ENCODE assay signal across 8 cellular contexts in the genomic region with DNA sequence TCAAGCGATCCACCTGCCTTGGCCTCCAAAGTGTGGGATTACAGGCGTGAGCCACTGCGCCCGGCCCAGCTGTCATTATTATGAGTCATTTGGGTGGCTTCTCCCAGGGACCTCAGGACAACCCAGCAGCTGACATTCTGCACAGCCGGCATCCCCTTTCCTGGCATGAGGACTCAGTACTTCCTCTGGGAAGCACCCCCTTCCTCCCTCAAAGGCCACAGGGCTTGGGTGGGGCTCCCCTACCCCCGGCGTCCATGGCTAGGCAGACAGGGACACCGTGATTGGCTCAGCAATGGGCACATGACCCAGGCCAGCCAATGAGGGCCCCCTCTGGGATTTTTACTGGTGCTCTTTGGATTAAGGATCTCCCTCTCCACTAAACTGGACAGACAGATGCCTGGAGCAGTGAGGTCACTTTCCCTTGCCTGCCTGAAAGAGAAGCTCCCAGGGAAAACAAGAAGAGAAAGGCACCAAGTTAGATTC. TPM values are rescaled to one million over a fixed set of nuclear protein-coding genes. Genes with fewer than 3 reads are reported as not detected.
DNase-seq lines count a peak whose midpoint lies in the region; ATAC-seq and TF ChIP-seq lines count a peak whose summit lies in the region.

No MANE protein-coding gene starts in this region.

- peaks cover 36 to 47% of the 10 kb centered on the region in 2 experiments for H3K36me3 ChIP-seq in SK-N-SH (replicated peaks in 1 of 2; ENCODE audit: control insufficient read depth in 1 of 2, insufficient read depth in 2 of 2, low read length in 1 of 2)
- peaks cover 0 to 25% of the 10 kb centered on the region in 2 donors for H3K36me3 ChIP-seq in gastrocnemius medialis
- H3K36me3 ChIP-seq in CD8-positive, alpha-beta T cell (ENCODE audit: insufficient read depth, low read length) = no peaks in the 10 kb centered on the region

- intact Hi-C loops in gastrocnemius medialis (cut with DNase I; ENCODE audit: low total_unique reads) = loop anchor here (2.0 to 10.0 kb wide), 2 partner anchors 49 to 227 kb away; a partner anchor contains a TSS
- intact Hi-C loops in CD8-positive, alpha-beta T cell (cut with DNase I, micrococcal nuclease) = no loop called here

- H3K27me3 ChIP-seq in SK-N-SH (ENCODE audit: insufficient read depth) = no peaks in the 10 kb centered on the region
- H3K27me3 ChIP-seq in gastrocnemius medialis = no peaks in the 10 kb centered on the region
- no peaks in the 10 kb centered on the region for H3K27me3 ChIP-seq in CD8-positive, alpha-beta T cell (ENCODE audit: insufficient read depth, low read length)

- CTCF ChIA-PET in SK-N-SH (lab: Yijun Ruan, JAX) = interaction anchor here (0.7 to 1.4 kb wide), 3 partner anchors 13 to 53 kb away, joined by 3 to 4 read pairs (median 3); no protein-coding TSS in a partner anchor
- CTCF ChIA-PET in GM10248 (lab: Yijun Ruan, JAX) = interaction anchor here (1.4 kb wide), 2 partner anchors 15 to 66 kb away, joined by 3 read pairs; no protein-coding TSS in a partner anchor
- CTCF ChIA-PET in CD8-positive, alpha-beta T cell (lab: Charles Lee) = interaction anchor here (1.1 kb wide), 1 partner anchor 48 kb away, joined by 3 read pairs; no protein-coding TSS in a partner anchor

- H3K9ac ChIP-seq in SK-N-SH = no peak overlapping the region

- TF ChIP-seq CTCF in GM10266 (IDR thresholded peaks at IDR 0.05; ENCODE audit: control insufficient read depth, insufficient read depth, low read depth, missing control alignments) (no peak), SK-N-SH (IDR thresholded peaks at IDR 0.05) (no peak), fibroblast of villous mesenchyme (IDR thresholded peaks at IDR 0.05; ENCODE audit: insufficient read depth, low read depth, low read length) (no peak), gastrocnemius medialis (IDR thresholded peaks at IDR 0.05 in 4 of 5, conservative IDR thresholded peaks at IDR 0.05 in 1 of 5) (no peak), GM10248 (IDR thresholded peaks at IDR 0.05; ENCODE audit: control extremely low read depth, extremely low read depth, low read depth, missing control alignments) (no peak)
- TF ChIP-seq CTCF in CD8-positive, alpha-beta T cell (IDR thresholded peaks at IDR 0.05) = no peak

- H3K27ac Mint-ChIP-seq in CD8-positive, alpha-beta T cell = no peak overlapping the region

- peaks cover 6% of the 10 kb centered on the region for H3K27me3 Mint-ChIP-seq in CD8-positive, alpha-beta T cell (ENCODE audit: low read depth)

- no peak for TF ChIP-seq EP300 in SK-N-SH (IDR thresholded peaks at IDR 0.05; ENCODE audit: borderline replicate concordance in 1 of 2, low read depth in 1 of 2, low read length in 1 of 2)

- peaks cover 13% of the 10 kb centered on the region for H3F3A ChIP-seq in SK-N-SH (replicated peaks; ENCODE audit: insufficient read depth)

- no peaks in the 10 kb centered on the region for H3K36me3 Mint-ChIP-seq in CD8-positive, alpha-beta T cell

- H3K4me2 ChIP-seq in SK-N-SH = peak overlapping the region; percentile 8; the same call in 1 of the 2 replicates

- no peak overlapping the region for H2AFZ ChIP-seq in SK-N-SH (ENCODE audit: low read depth)

- peaks cover 82% of the 10 kb centered on the region for H3K79me2 ChIP-seq in SK-N-SH (ENCODE audit: insufficient read depth)

- POLR2A ChIA-PET in SK-N-SH (lab: Yijun Ruan, JAX) = no interaction called here
- POLR2A ChIA-PET in GM10248 (lab: Yijun Ruan, JAX) = no interaction called here
- POLR2A ChIA-PET in CD8-positive, alpha-beta T cell (lab: Charles Lee) = no interaction called here

- H3K4me3 Mint-ChIP-seq in CD8-positive, alpha-beta T cell = no peak overlapping the region

- ATAC-seq in gastrocnemius medialis (peak; percentile 79 to 88), GM21515 (IDR thresholded peaks at IDR 0.05; ENCODE audit: unreplicated experiment) (no peak)
- ATAC-seq in CD8-positive, alpha-beta T cell = no peak

- H3K4me1 Mint-ChIP-seq in CD8-positive, alpha-beta T cell (ENCODE audit: low read depth) = peaks cover 2% of the 10 kb centered on the region

- H3K4me1 ChIP-seq in SK-N-SH (ENCODE audit: control insufficient read depth in 1 of 2, insufficient read depth in 2 of 2, low read depth in 1 of 2, low read length in 1 of 2) (peaks cover 5 to 20% of the 10 kb centered on the region in 2 experiments; a peak in 1 of 4 replicates), gastrocnemius medialis (peaks cover 17 to 42% of the 10 kb centered on the region in 2 donors)
- H3K4me1 ChIP-seq in CD8-positive, alpha-beta T cell (ENCODE audit: insufficient read depth, low read length) = no peaks in the 10 kb centered on the region

- no peak for TF ChIP-seq RAD21 in SK-N-SH (IDR thresholded peaks at IDR 0.05; ENCODE audit: low read length)

- no peaks in the 10 kb centered on the region for H3K9me2 ChIP-seq in SK-N-SH

- peaks cover 43% of the 10 kb centered on the region for H4K20me1 ChIP-seq in SK-N-SH (ENCODE audit: insufficient read depth)

- H3K27ac ChIP-seq in SK-N-SH (ENCODE audit: low read depth in 2 of 2, low read length in 1 of 2) (no peak overlapping the region), gastrocnemius medialis (peak overlapping the region; percentile 69 to 92 (median 76))
- no peak overlapping the region for H3K27ac ChIP-seq in CD8-positive, alpha-beta T cell (ENCODE audit: low read depth, low read length)

- 60% methylated on average over 5 of the region's 8 CpGs for WGBS in SK-N-SH (ENCODE audit: low lambda C conversion rate)

- TF ChIP-seq POLR2A in gastrocnemius medialis (IDR thresholded peaks at IDR 0.05) = peak in 1 of 2 donors; percentile 29

- peak; percentile 62 for DNase-seq in GM10266 (ENCODE audit: extremely low spot score)
- DNase-seq in SK-N-SH = peak; percentile 71
- peak; percentile 86 for DNase-seq in fibroblast of villous mesenchyme (ENCODE audit: low read depth)
- peak; percentile 68 to 92 for DNase-seq in gastrocnemius medialis
- DNase-seq in NCI-H510A treated with DMSO at 0.1 percent for 48 hours (lab: John Stamatoyannopoulos, UW) = no peak
- no peak for DNase-seq in GM10248 (ENCODE audit: extremely low spot score)
- DNase-seq in CD8-positive, alpha-beta T cell = no peak

- in situ Hi-C loops in gastrocnemius medialis (cut with MboI; ENCODE audit: low sequenced_read_pairs in 4 of 4) = no loop called here

- H3K4me3 ChIP-seq in SK-N-SH (ENCODE audit: low read depth in 2 of 2, low read length in 1 of 2) (no peak overlapping the region), fibroblast of villous mesenchyme (ENCODE audit: low read depth, low read length) (peak overlapping the region; percentile 14), gastrocnemius medialis (no peak overlapping the region)
- H3K4me3 ChIP-seq in CD8-positive, alpha-beta T cell (ENCODE audit: low read depth, low read length) = no peak overlapping the region

- no peaks in the 10 kb centered on the region for H3K9me3 Mint-ChIP-seq in CD8-positive, alpha-beta T cell

- no peaks in the 10 kb centered on the region for H3K9me3 ChIP-seq in SK-N-SH
- no peaks in the 10 kb centered on the region for H3K9me3 ChIP-seq in gastrocnemius medialis
- H3K9me3 ChIP-seq in CD8-positive, alpha-beta T cell (ENCODE audit: low read length) = no peaks in the 10 kb centered on the region

TF ChIP-seq in SK-N-SH, 30 proteins besides CTCF, POLR2A, EP300 and RAD21:
- TF ChIP-seq, protein P1, sequence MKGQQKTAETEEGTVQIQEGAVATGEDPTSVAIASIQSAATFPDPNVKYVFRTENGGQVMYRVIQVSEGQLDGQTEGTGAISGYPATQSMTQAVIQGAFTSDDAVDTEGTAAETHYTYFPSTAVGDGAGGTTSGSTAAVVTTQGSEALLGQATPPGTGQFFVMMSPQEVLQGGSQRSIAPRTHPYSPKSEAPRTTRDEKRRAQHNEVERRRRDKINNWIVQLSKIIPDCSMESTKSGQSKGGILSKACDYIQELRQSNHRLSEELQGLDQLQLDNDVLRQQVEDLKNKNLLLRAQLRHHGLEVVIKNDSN (IDR thresholded peaks at IDR 0.05; ENCODE audit: borderline replicate concordance, low read depth) = peak; percentile 91
- TF ChIP-seq, protein P2, sequence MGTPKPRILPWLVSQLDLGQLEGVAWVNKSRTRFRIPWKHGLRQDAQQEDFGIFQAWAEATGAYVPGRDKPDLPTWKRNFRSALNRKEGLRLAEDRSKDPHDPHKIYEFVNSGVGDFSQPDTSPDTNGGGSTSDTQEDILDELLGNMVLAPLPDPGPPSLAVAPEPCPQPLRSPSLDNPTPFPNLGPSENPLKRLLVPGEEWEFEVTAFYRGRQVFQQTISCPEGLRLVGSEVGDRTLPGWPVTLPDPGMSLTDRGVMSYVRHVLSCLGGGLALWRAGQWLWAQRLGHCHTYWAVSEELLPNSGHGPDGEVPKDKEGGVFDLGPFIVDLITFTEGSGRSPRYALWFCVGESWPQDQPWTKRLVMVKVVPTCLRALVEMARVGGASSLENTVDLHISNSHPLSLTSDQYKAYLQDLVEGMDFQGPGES (IDR thresholded peaks at IDR 0.05; ENCODE audit: low read depth, low read length) = no peak

RNA-seq across cellular contexts. Expression of a gene that starts 6.0 kb away (rescaled TPM):
- 63.9 and 92.4 TPM in 2 replicates for polyA plus RNA-seq in SK-N-SH (2012; rRNA removed)
- polyA plus RNA-seq in SK-N-SH (2012; cell fraction: cytosol; rRNA removed) = 53.5 and 70.6 TPM in 2 replicates
- 95.9 and 113 TPM in 2 replicates for polyA plus RNA-seq in SK-N-SH (2012; cell fraction: nucleus; rRNA removed)
- total RNA-seq in fibroblast of villous mesenchyme = 253 and 312 TPM in 2 replicates
- 100 to 1,000 TPM in 3 of 4 donors, 10 to 100 TPM in 1; 37.7 to 192 (median 149) TPM for total RNA-seq in gastrocnemius medialis
- under 1 TPM in 1 of 2 experiments, not detected in 1; 0.22 TPM for total RNA-seq in CD8-positive, alpha-beta T cell

RNA-seq across cellular contexts. Expression of a gene that starts 35.7 kb away (rescaled TPM):
- 12.7 and 18.9 TPM in 2 replicates for polyA plus RNA-seq in SK-N-SH (2012; rRNA removed)
- 8.5 and 13.1 TPM in 2 replicates for polyA plus RNA-seq in SK-N-SH (2012; cell fraction: cytosol; rRNA removed)
- 25.0 and 27.1 TPM in 2 replicates for polyA plus RNA-seq in SK-N-SH (2012; cell fraction: nucleus; rRNA removed)
- total RNA-seq in fibroblast of villous mesenchyme = 39.7 and 44.5 TPM in 2 replicates
- total RNA-seq in gastrocnemius medialis = 1 to 10 TPM in 1 of 4 donors, under 1 TPM in 1, not detected in 2; 0.55 to 1.6 TPM
- under 1 TPM; 0.79 to 0.86 TPM for total RNA-seq in CD8-positive, alpha-beta T cell

RNA-seq across cellular contexts. Expression of a gene that starts 48.1 kb away (rescaled TPM):
- 0.21 TPM in 1 of 2 replicates, not detected in the other for polyA plus RNA-seq in SK-N-SH (2012; rRNA removed)
- polyA plus RNA-seq in SK-N-SH (2012; cell fraction: cytosol; rRNA removed) = 0.08 and 0.25 TPM in 2 replicates
- polyA plus RNA-seq in SK-N-SH (2012; cell fraction: nucleus; rRNA removed) = 0.41 and 0.66 TPM in 2 replicates
- total RNA-seq in fibroblast of villous mesenchyme (not detected in 2 replicates), gastrocnemius medialis (under 1 TPM in 1 of 4 donors, not detected in 3; 0.47 TPM)
- total RNA-seq in CD8-positive, alpha-beta T cell = not detected

Comparison
In these comparisons a context has a peak if more than half of its experiments do, and no peak if none do; other contexts are left out.
1. DNase-seq: peak in GM10266 (single experiment), SK-N-SH (single experiment), fibroblast of villous mesenchyme (single experiment) and gastrocnemius medialis (2 of 2); none in NCI-H510A treated with DMSO at 0.1 percent for 48 hours (single experiment), GM10248 (single experiment) and CD8-positive, alpha-beta T cell (0 of 7).
2. H3K27ac ChIP-seq: peak in gastrocnemius medialis (4 of 4); none in SK-N-SH (0 of 2) and CD8-positive, alpha-beta T cell (single experiment).
3. ATAC-seq: peak in gastrocnemius medialis (2 of 2); none in GM21515 (single experiment) and CD8-positive, alpha-beta T cell (single experiment).
4. RNA of a gene that starts 6.0 kb away (total RNA-seq): 253 to 312 TPM in fibroblast of villous mesenchyme and 37.7 to 192 TPM in gastrocnemius medialis; 0.22 TPM in CD8-positive, alpha-beta T cell; every median in the first group is over 10 times any median in the second.
5. RNA of a gene that starts 35.7 kb away (total RNA-seq): 39.7 to 44.5 TPM in fibroblast of villous mesenchyme; 0.79 to 0.86 TPM in CD8-positive, alpha-beta T cell and 0.55 to 1.6 TPM in gastrocnemius medialis; every median in the first group is over 10 times any median in the second.